ENCODE assay signal across 25 cellular contexts in the genomic region with DNA sequence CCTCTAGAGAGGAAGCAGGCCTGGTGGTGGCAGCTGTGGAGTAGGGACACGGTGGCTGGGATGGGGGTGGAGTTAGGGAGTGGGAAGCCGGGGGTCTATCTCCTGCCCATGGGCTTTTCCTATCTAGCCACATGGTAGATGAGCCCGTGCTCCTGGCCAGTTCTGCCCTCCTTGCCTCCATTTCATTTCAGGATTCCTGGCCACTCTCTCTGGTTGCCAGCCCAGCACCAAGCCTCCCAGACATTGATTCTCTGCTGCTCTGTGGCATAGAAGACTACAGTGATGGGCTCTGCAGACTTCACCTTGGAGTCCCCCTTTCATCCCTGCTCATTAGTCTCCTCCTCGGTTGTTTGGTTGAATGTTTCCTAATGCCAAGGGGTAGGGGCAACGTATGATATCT. TPM values are rescaled to one million over a fixed set of nuclear protein-coding genes. Genes with fewer than 3 reads are reported as not detected.
DNase-seq lines count a peak whose midpoint lies in the region; ATAC-seq and TF ChIP-seq lines count a peak whose summit lies in the region.
"Had no signal": no experiment of that assay in that cellular context is flagged by ENCODE, and none has a peak within 500 bp of the region (broad histone marks: within the 10 kb centered on the region; RNA-seq: fewer than 3 reads in every experiment).

No MANE protein-coding gene starts in this region.

- no peak overlapping the region for H3K4me3 Mint-ChIP-seq in endodermal cell
- H3K4me3 Mint-ChIP-seq: CD14-positive monocyte; CD4-positive, alpha-beta memory T cell; CD4-positive, CD25-positive, alpha-beta regulatory T cell; CD8-positive, alpha-beta memory T cell had no signal

- H3K36me3 Mint-ChIP-seq in endodermal cell (ENCODE audit: low read depth): no peaks in the 10 kb centered on the region
- H3K36me3 Mint-ChIP-seq: CD14-positive monocyte; CD4-positive, alpha-beta memory T cell; CD4-positive, CD25-positive, alpha-beta regulatory T cell; CD8-positive, alpha-beta memory T cell had no signal

- H3K27me3 ChIP-seq in WERI-Rb-1 (ENCODE audit: insufficient read depth, low read depth, severe bottlenecking): no peaks in the 10 kb centered on the region
- peaks cover 53% of the 10 kb centered on the region for H3K27me3 ChIP-seq in endodermal cell (ENCODE audit: control insufficient read depth, insufficient read depth, low read length, poor library complexity, severe bottlenecking)
- H3K27me3 ChIP-seq in osteoblast (ENCODE audit: insufficient read depth, low read length): peaks cover 6% of the 10 kb centered on the region
- H3K27me3 ChIP-seq in vagina: no peaks in the 10 kb centered on the region
- H3K27me3 ChIP-seq: BE2C had no signal

- no peak overlapping the region for H3K27ac ChIP-seq in WERI-Rb-1
- no peak overlapping the region for H3K27ac ChIP-seq in endodermal cell (ENCODE audit: low read depth, low read length)
- H3K27ac ChIP-seq in osteoblast (ENCODE audit: low read depth, low read length): no peak overlapping the region
- H3K27ac ChIP-seq in vagina: peak overlapping the region; percentile 75
- H3K27ac ChIP-seq: BLaER1 had no signal

- H3K9me3 ChIP-seq in WERI-Rb-1 (ENCODE audit: severe bottlenecking) (no peaks in the 10 kb centered on the region), endodermal cell (ENCODE audit: control insufficient read depth, low read length) (no peaks in the 10 kb centered on the region), osteoblast (ENCODE audit: low read depth, low read length) (no peaks in the 10 kb centered on the region), vagina (no peaks in the 10 kb centered on the region)
- H3K9me3 ChIP-seq: BE2C, BLaER1 had no signal

- H3K36me3 ChIP-seq in WERI-Rb-1 (0 out of 2 replicates have a peak, but pooled peaks cover 4% of the 10 kb centered on the region), endodermal cell (ENCODE audit: control insufficient read depth, insufficient read depth, low read length) (no peaks in the 10 kb centered on the region), osteoblast (ENCODE audit: insufficient read depth, low read length) (no peaks in the 10 kb centered on the region), vagina (no peaks in the 10 kb centered on the region)
- H3K36me3 ChIP-seq: BLaER1 had no signal

- TF ChIP-seq POLR2A in vagina (IDR thresholded peaks at IDR 0.05): no peak

- ATAC-seq in GM21390 (IDR thresholded peaks at IDR 0.05; ENCODE audit: unreplicated experiment) (no peak), HG03469 (IDR thresholded peaks at IDR 0.05; ENCODE audit: unreplicated experiment) (no peak)

- H3K4me1 ChIP-seq in endodermal cell (ENCODE audit: control insufficient read depth, insufficient read depth, low read length) (no peaks in the 10 kb centered on the region), osteoblast (ENCODE audit: insufficient read depth, low read length) (peaks cover 14% of the 10 kb centered on the region), vagina (peaks cover 32% of the 10 kb centered on the region)

- no peaks in the 10 kb centered on the region for H3K9me3 Mint-ChIP-seq in endodermal cell
- H3K9me3 Mint-ChIP-seq: CD14-positive monocyte; CD4-positive, CD25-positive, alpha-beta regulatory T cell; CD8-positive, alpha-beta memory T cell had no signal

- no peak for TF ChIP-seq CTCF in WERI-Rb-1 (IDR thresholded peaks at IDR 0.05; ENCODE audit: low read depth, low read length)
- no peak for TF ChIP-seq CTCF in endodermal cell (conservative IDR thresholded peaks at IDR 0.05)
- TF ChIP-seq CTCF in osteoblast (IDR thresholded peaks at IDR 0.05; ENCODE audit: extremely low read depth, low read depth, low read length): no peak
- no peak for TF ChIP-seq CTCF in vagina (IDR thresholded peaks at IDR 0.05)

- DNase-seq in WERI-Rb-1: peak; percentile 6
- DNase-seq in endodermal cell: peak; percentile 30
- DNase-seq in osteoblast (ENCODE audit: insufficient read length, low spot score, missing footprints): peak; percentile 70
- DNase-seq in vagina (ENCODE audit: extremely low spot score in 2 of 2): no peak
- no peak for DNase-seq in DMS53 treated with DMSO at 0.1 percent for 48 hours (lab: John Stamatoyannopoulos, UW; ENCODE audit: unreplicated experiment)
- DNase-seq in NCI-H524 treated with DMSO at 0.1 percent for 48 hours (lab: John Stamatoyannopoulos, UW): no peak
- DNase-seq: 8988T; ACHN; BE2C; C1 segment of cervical spinal cord; CD4-positive, alpha-beta memory T cell; CD4-positive, CD25-positive, alpha-beta regulatory T cell; CD8-positive, alpha-beta memory T cell; COR-L47; DMS 273 treated with DMSO at 0.1 percent for 48 hours; DMS153; DMS53; DMS79 treated with DMSO at 0.1 percent for 48 hours; GF-D8 had no signal

- H3K27me3 Mint-ChIP-seq in endodermal cell (ENCODE audit: insufficient read depth): peaks cover 73% of the 10 kb centered on the region

- WGBS in endodermal cell (ENCODE audit: insufficient coverage in 1 of 2, insufficient read length in 1 of 2), 2 experiments: 87 to 92% methylated on average over 3 to 5 of the region's 5 CpGs

- peaks cover 13% of the 10 kb centered on the region for H3K4me1 Mint-ChIP-seq in endodermal cell

- no peaks in the 10 kb centered on the region for H4K20me1 ChIP-seq in osteoblast (ENCODE audit: insufficient read depth, low read length)
- H4K20me1 ChIP-seq: BLaER1 had no signal

- intact Hi-C loops in vagina (cut with DNase I): loop anchor here (5.0 kb wide), 1 partner anchor 474 kb away; no protein-coding TSS in a partner anchor

- H3K9ac ChIP-seq in endodermal cell (ENCODE audit: extremely low read depth, low read length, poor library complexity, severe bottlenecking): no peak overlapping the region
- H3K9ac ChIP-seq: BLaER1 had no signal

- no peak overlapping the region for H2AFZ ChIP-seq in osteoblast (ENCODE audit: low read length)

- no peak overlapping the region for H3K4me2 ChIP-seq in osteoblast (ENCODE audit: insufficient read depth, low read length)
- H3K4me2 ChIP-seq: BLaER1 had no signal

- H3K27ac Mint-ChIP-seq in endodermal cell: no peak overlapping the region
- H3K27ac Mint-ChIP-seq: CD14-positive monocyte; CD4-positive, alpha-beta memory T cell; CD4-positive, CD25-positive, alpha-beta regulatory T cell; CD8-positive, alpha-beta memory T cell had no signal

- H3K4me3 ChIP-seq in WERI-Rb-1 (ENCODE audit: low read depth, low read length): no peak overlapping the region
- no peak overlapping the region for H3K4me3 ChIP-seq in endodermal cell (ENCODE audit: low read length)
- no peak overlapping the region for H3K4me3 ChIP-seq in osteoblast (ENCODE audit: insufficient read depth, low read length)
- no peak overlapping the region for H3K4me3 ChIP-seq in vagina
- H3K4me3 ChIP-seq: BLaER1 had no signal

- no peaks in the 10 kb centered on the region for H3K79me2 ChIP-seq in osteoblast (ENCODE audit: insufficient read depth, low read length)

RNA-seq across cellular contexts. Expression of a gene that starts 19.4 kb away (rescaled TPM):
- 1 to 10 TPM; 1.9 to 5.7 TPM for total RNA-seq in endodermal cell
- polyA plus RNA-seq in endodermal cell (2013, experiment 1 of 2): 0.71 TPM
- 0.62 TPM for polyA plus RNA-seq in endodermal cell (2013, experiment 2 of 2)
- total RNA-seq in osteoblast: not detected in 2 replicates
- not detected for total RNA-seq in vagina
- total RNA-seq: CD4-positive, alpha-beta memory T cell; CD4-positive, CD25-positive, alpha-beta regulatory T cell; CD8-positive, alpha-beta memory T cell had no signal
- polyA plus RNA-seq: AG04450; CD14-positive monocyte; CD4-positive, alpha-beta memory T cell; CD4-positive, CD25-positive, alpha-beta regulatory T cell; CD8-positive, alpha-beta memory T cell had no signal

RNA-seq across cellular contexts. Expression of a gene that starts 48.4 kb away (rescaled TPM):
- total RNA-seq in endodermal cell (not detected), osteoblast (14.8 and 15.9 TPM in 2 replicates), vagina (16.7 TPM)
- polyA plus RNA-seq in endodermal cell (2013, experiment 1 of 2): 1.8 TPM
- 1.4 TPM for polyA plus RNA-seq in endodermal cell (2013, experiment 2 of 2)
- total RNA-seq: A673; CD4-positive, alpha-beta memory T cell; CD4-positive, CD25-positive, alpha-beta regulatory T cell had no signal
- polyA plus RNA-seq: AG04450; CD14-positive monocyte; CD4-positive, alpha-beta memory T cell; CD4-positive, CD25-positive, alpha-beta regulatory T cell; CD8-positive, alpha-beta memory T cell had no signal

Comparison
In these comparisons a context has a peak if more than half of its experiments do, and no peak if none do; other contexts are left out.
1. DNase-seq: peak in WERI-Rb-1 (single experiment), endodermal cell (single experiment) and osteoblast (single experiment); none in vagina (0 of 2), DMS53 treated with DMSO at 0.1 percent for 48 hours (single experiment) and NCI-H524 treated with DMSO at 0.1 percent for 48 hours (single experiment).
2. RNA of a gene that starts 48.4 kb away (total RNA-seq): 16.7 TPM in vagina (single experiment) and 14.8 to 15.9 TPM in osteoblast; not detected in endodermal cell; every median in the first group is over 10 times any median in the second.